In genomic region chr14:104793703-104793959, GRCh38 we compare ENCODE assay signal across 9 cellular contexts. TPM values are rescaled to one million over a fixed set of nuclear protein-coding genes. Genes with fewer than 3 reads are reported as not detected.
A peak's percentile ranks its signal among the peaks of the same experiment; 100 is the strongest.
DNase-seq lines count a peak whose midpoint lies in the region; ATAC-seq, FAIRE-seq and TF ChIP-seq lines count a peak whose summit lies in the region.
"Had no signal": no experiment of that assay in that cellular context is flagged by ENCODE, and none has a peak within 500 bp of the region (broad histone marks: within the 10 kb centered on the region; RNA-seq: fewer than 3 reads in every experiment).

No MANE protein-coding gene starts in this region.

- TF ChIP-seq CTCF in A673 (conservative IDR thresholded peaks at IDR 0.05; ENCODE audit: low read depth, low read length) (no peak), GM12878 (IDR thresholded peaks at IDR 0.05 in 2 of 3, conservative IDR thresholded peaks at IDR 0.05 in 1 of 3; ENCODE audit: control insufficient read depth in 2 of 3, extremely low read depth in 1 of 3, insufficient read depth in 1 of 3, low read depth in 3 of 3, low read length in 3 of 3) (no peak), kidney (IDR thresholded peaks at IDR 0.05; ENCODE audit: borderline replicate concordance, extremely low read depth, insufficient read depth) (no peak)

- H2AFZ ChIP-seq in GM12878 (ENCODE audit: control insufficient read depth, low read depth, low read length) = no peak overlapping the region

- FAIRE-seq in GM12878 (lab: Jason Lieb, UNC) (no peak), kidney (lab: Jason Lieb, UNC) (no peak)

- no peak for ATAC-seq in GM12878
- ATAC-seq in GM19035 (IDR thresholded peaks at IDR 0.05; ENCODE audit: unreplicated experiment) = no peak

- H3K9ac ChIP-seq in HUES6 (ENCODE audit: low read length) (peak overlapping the region; percentile 1), GM12878 (ENCODE audit: control insufficient read depth, insufficient read depth, low read length) (peak overlapping the region; percentile 87), mucosa of stomach (ENCODE audit: low read length) (peak overlapping the region; percentile 80), kidney (ENCODE audit: low read length in 2 of 2) (peak overlapping the region in 1 of 2 donors; percentile 56)

- SMC1A ChIA-PET in GM12878 (lab: Charles Lee; ENCODE audit: uncharacterized antibody, unreplicated experiment) = no interaction called here

- in situ Hi-C loops in GM12878 (cut with MboI) = no loop called here

- no peak for TF ChIP-seq EP300 in GM12878 (IDR thresholded peaks at IDR 0.05; ENCODE audit: borderline replicate concordance in 1 of 2, control insufficient read depth in 1 of 2, low read depth in 2 of 2, low read length in 2 of 2)

- RAD21 ChIA-PET in GM12878 (lab: Charles Lee; ENCODE audit: unreplicated experiment) = no interaction called here

- no peak for TF ChIP-seq RAD21 in GM12878 (IDR thresholded peaks at IDR 0.05; ENCODE audit: insufficient read depth, low read depth, low read length)

- peaks cover 15% of the 10 kb centered on the region for H3K4me1 ChIP-seq in A673 (ENCODE audit: insufficient read depth, low read length, poor library complexity, severe bottlenecking)
- peaks cover 37% of the 10 kb centered on the region for H3K4me1 ChIP-seq in HUES6 (ENCODE audit: control insufficient read depth, insufficient read depth, low read length)
- H3K4me1 ChIP-seq in GM12878 (ENCODE audit: control insufficient read depth, insufficient read depth, low read length) = peaks cover 19% of the 10 kb centered on the region
- peaks cover 63% of the 10 kb centered on the region for H3K4me1 ChIP-seq in mucosa of stomach (ENCODE audit: control insufficient read depth, insufficient read depth, low read length)
- H3K4me1 ChIP-seq in kidney (ENCODE audit: control insufficient read depth in 1 of 2, insufficient read depth in 1 of 2, low read depth in 1 of 2, low read length in 2 of 2) = peaks cover 3 to 31% of the 10 kb centered on the region in 2 donors

- TF ChIP-seq POLR2A in GM12878 (IDR thresholded peaks at IDR 0.05; ENCODE audit: low read depth, low read length) = no peak

- DNase-seq in A673 (ENCODE audit: low spot score) = no peak
- no peak for DNase-seq in GM12878 (ENCODE audit: low read depth, low spot score)
- DNase-seq in kidney = no peak
- no peak for DNase-seq in NK-92 (lab: John Stamatoyannopoulos, UW; ENCODE audit: unreplicated experiment)
- DNase-seq in occipital lobe (lab: John Stamatoyannopoulos, UW) = no peak
- DNase-seq: NCI-H1694 had no signal

- H3K4me3 ChIP-seq in A673 (ENCODE audit: low read depth, low read length, poor library complexity, severe bottlenecking) (peak overlapping the region; percentile 66), HUES6 (ENCODE audit: low read depth, low read length) (peak overlapping the region; percentile 89), GM12878 (peak overlapping the region; percentile 68), mucosa of stomach (ENCODE audit: low read length) (no peak overlapping the region), kidney (ENCODE audit: low read length in 2 of 2) (peak overlapping the region in 1 of 2 donors; percentile 62)

- CTCF ChIA-PET in A673 (lab: Charles Lee) (no interaction called here), GM12878 (lab: Yijun Ruan, JAX) (interaction anchor here (1.4 kb wide), 1 partner anchor 32 kb away, joined by 4 read pairs; no protein-coding TSS in a partner anchor)

- BruUV-seq in A673 (replicated peaks; lab: Mats Ljungman, UMichigan) (no TSS peak), GM12878 (replicated peaks; lab: Mats Ljungman, UMichigan) (no TSS peak)

- WGBS in GM12878 (ENCODE audit: insufficient coverage, insufficient replicate concordance, low lambda C conversion rate, missing lambda C conversion rate) = 58% methylated on average over 2 of the region's 2 CpGs

- H3K9me3 ChIP-seq in A673 (ENCODE audit: low read depth, low read length, poor library complexity, severe bottlenecking) (no peaks in the 10 kb centered on the region), HUES6 (ENCODE audit: control insufficient read depth, insufficient read depth, low read depth, low read length) (no peaks in the 10 kb centered on the region), GM12878 (replicated peaks; ENCODE audit: control insufficient read depth, insufficient read depth, low read length) (no peaks in the 10 kb centered on the region), mucosa of stomach (ENCODE audit: control insufficient read depth, low read length) (no peaks in the 10 kb centered on the region), kidney (ENCODE audit: control insufficient read depth in 1 of 2, low read length in 2 of 2) (no peaks in the 10 kb centered on the region)

- peaks cover 26% of the 10 kb centered on the region for H3K79me2 ChIP-seq in GM12878 (ENCODE audit: control insufficient read depth, insufficient read depth, low read length)

- H3K36me3 ChIP-seq in A673 (ENCODE audit: insufficient read depth, low read length, poor library complexity, severe bottlenecking) = peaks cover 10% of the 10 kb centered on the region
- H3K36me3 ChIP-seq in HUES6 (ENCODE audit: control insufficient read depth, insufficient read depth, low read length) = peaks cover 30% of the 10 kb centered on the region
- peaks cover 0 to 4% of the 10 kb centered on the region in 2 experiments; a peak in 2 of 4 replicates for H3K36me3 ChIP-seq in GM12878 (ENCODE audit: control insufficient read depth in 2 of 2, insufficient read depth in 2 of 2, low read length in 1 of 2)
- H3K36me3 ChIP-seq in mucosa of stomach (ENCODE audit: control insufficient read depth, insufficient read depth, low read length) = peaks cover 6% of the 10 kb centered on the region
- H3K36me3 ChIP-seq in kidney (ENCODE audit: control insufficient read depth in 1 of 2, insufficient read depth in 2 of 2, low read length in 2 of 2) = no peaks in the 10 kb centered on the region

- POLR2A ChIA-PET in A673 (lab: Charles Lee; ENCODE audit: low non-redundant PET) = no interaction called here
- POLR2A ChIA-PET in GM12878 (lab: Charles Lee) = no interaction called here

- intact Hi-C loops in A673 (cut with micrococcal nuclease; ENCODE audit: unreplicated experiment) = no loop called here
- intact Hi-C loops in GM12878 (cut with micrococcal nuclease; ENCODE audit: unreplicated experiment) = no loop called here
- intact Hi-C loops in kidney (cut with DNase I) = no loop called here

- H4K20me1 ChIP-seq in GM12878 (ENCODE audit: control insufficient read depth, insufficient read depth) = no peaks in the 10 kb centered on the region; the same call in 1 of the 2 replicates

- H3K27ac ChIP-seq in A673 (ENCODE audit: low read depth, low read length, poor library complexity, severe bottlenecking) (peak overlapping the region; percentile 33), HUES6 (ENCODE audit: low read depth, low read length) (no peak overlapping the region), GM12878 (ENCODE audit: control insufficient read depth, insufficient read depth) (0 out of 2 replicates have a peak overlapping the region, but pooled peaks have one; percentile 47), kidney (ENCODE audit: low read depth in 2 of 2, low read length in 2 of 2) (no peak overlapping the region)

- peak overlapping the region; percentile 98 for H3K4me2 ChIP-seq in GM12878 (ENCODE audit: control insufficient read depth, insufficient read depth)

- H3K27me3 ChIP-seq in A673 (replicated peaks; ENCODE audit: insufficient read depth, low read depth, low read length, poor library complexity) (no peaks in the 10 kb centered on the region), HUES6 (ENCODE audit: control insufficient read depth, insufficient read depth, low read length) (peaks cover 24% of the 10 kb centered on the region), GM12878 (replicated peaks in 1 of 2; ENCODE audit: control insufficient read depth in 2 of 2, insufficient read depth in 2 of 2, low read length in 1 of 2) (peaks cover 0 to 3% of the 10 kb centered on the region in 2 experiments; a peak in 1 of 4 replicates), mucosa of stomach (ENCODE audit: control insufficient read depth, insufficient read depth, low read length) (no peaks in the 10 kb centered on the region)

RNA-seq across cellular contexts. Expression of gene AKT1, which starts 1.9 kb away (rescaled TPM):
- total RNA-seq in A673 (2021) (123 and 142 TPM in 2 replicates), GM12878 (2014; rRNA removed) (70.8 and 83.6 TPM in 2 replicates), GM12878 (2014; rRNA removed; fragmentation: Illumina TruSeq; extraction: Trizol) (55.9 and 62.4 TPM in 2 replicates), GM12878 (2021) (102 and 110 TPM in 2 replicates), kidney (125 TPM), occipital lobe (102 TPM)
- 49.2 and 56.5 TPM in 2 replicates for total RNA-seq in GM12878 (2013; cell fraction: nucleolus; rRNA removed)
- polyA plus RNA-seq in GM12878 (2011; ENCODE audit: low read depth) = 19.1 TPM
- polyA plus RNA-seq in GM12878 (2011; rRNA removed) (44.8 and 70.3 TPM in 2 replicates), GM12878 (2014; fragmentation: Illumina TruSeq; extraction: Trizol) (19.3 and 55.4 TPM in 2 replicates), GM12878 (2014; fragmentation: Nextera tagmentation; extraction: Ambion mirVana) (1 to 10 TPM in 1 of 2 experiments, under 1 TPM in 1; 0.63 to 1.4 TPM), GM12878 (2014; rRNA removed) (92.3 and 101 TPM in 2 replicates), GM12878 (2016; fragmentation: Nextera tagmentation; extraction: Ambion mirVana) (1 to 10 TPM; 9.0 to 9.2 TPM), kidney (ENCODE audit: insufficient read depth, low read depth, low replicate concordance) (70.6 TPM)
- 99.2 and 131 TPM in 2 replicates for polyA plus RNA-seq in GM12878 (2011; cell fraction: cytosol; rRNA removed)
- polyA plus RNA-seq in GM12878 (2011; cell fraction: nucleus; rRNA removed) = 234 and 307 TPM in 2 replicates
- polyA plus RNA-seq in GM12878 (2012) = 50.8 and 57.6 TPM in 2 replicates
- 64.3 and 96.2 TPM in 2 replicates for polyA minus RNA-seq in GM12878 (2011; rRNA and poly(A)+ RNA removed)
- 42.0 and 48.6 TPM in 2 replicates for polyA minus RNA-seq in GM12878 (2011; cell fraction: cytosol; rRNA and poly(A)+ RNA removed)
- 23.0 and 34.0 TPM in 2 replicates for polyA minus RNA-seq in GM12878 (2011; cell fraction: nucleus; rRNA and poly(A)+ RNA removed)

RNA-seq across cellular contexts. Expression of gene ZBTB42, which starts 7.3 kb away (rescaled TPM):
- total RNA-seq in A673 (2021) = 1.4 and 2.1 TPM in 2 replicates
- 1.8 and 3.7 TPM in 2 replicates for total RNA-seq in GM12878 (2013; cell fraction: nucleolus; rRNA removed)
- total RNA-seq in GM12878 (2014; rRNA removed) = 0.33 and 0.68 TPM in 2 replicates
- total RNA-seq in GM12878 (2014; rRNA removed; fragmentation: Illumina TruSeq; extraction: Trizol) = 0.46 and 0.54 TPM in 2 replicates
- total RNA-seq in GM12878 (2021) = 1.2 and 1.3 TPM in 2 replicates
- polyA plus RNA-seq in GM12878 (2011; ENCODE audit: low read depth) = 0.07 TPM
- polyA plus RNA-seq in GM12878 (2011; rRNA removed) = 0.10 and 0.22 TPM in 2 replicates
- 0.36 and 0.38 TPM in 2 replicates for polyA plus RNA-seq in GM12878 (2011; cell fraction: cytosol; rRNA removed)
- 0.61 and 0.97 TPM in 2 replicates for polyA plus RNA-seq in GM12878 (2011; cell fraction: nucleus; rRNA removed)
- polyA plus RNA-seq in GM12878 (2012) = 0.27 and 0.28 TPM in 2 replicates
- polyA plus RNA-seq in GM12878 (2014; fragmentation: Illumina TruSeq; extraction: Trizol) = 0.13 TPM in 1 of 2 replicates, not detected in the other
- polyA plus RNA-seq in GM12878 (2014; fragmentation: Nextera tagmentation; extraction: Ambion mirVana) = under 1 TPM in 1 of 2 experiments, not detected in 1; 0.05 TPM
- 0.51 and 0.94 TPM in 2 replicates for polyA plus RNA-seq in GM12878 (2014; rRNA removed)
- polyA plus RNA-seq in GM12878 (2016; fragmentation: Nextera tagmentation; extraction: Ambion mirVana) = under 1 TPM in 1 of 2 experiments, not detected in 1; 0.23 TPM
- 0.44 and 1.7 TPM in 2 replicates for polyA minus RNA-seq in GM12878 (2011; rRNA and poly(A)+ RNA removed)
- 0.53 TPM in 1 of 2 replicates, not detected in the other for polyA minus RNA-seq in GM12878 (2011; cell fraction: cytosol; rRNA and poly(A)+ RNA removed)
- polyA minus RNA-seq in GM12878 (2011; cell fraction: nucleus; rRNA and poly(A)+ RNA removed) = 2.9 and 3.4 TPM in 2 replicates
- total RNA-seq in kidney = 10.0 TPM
- 3.9 TPM for polyA plus RNA-seq in kidney (ENCODE audit: insufficient read depth, low read depth, low replicate concordance)
- total RNA-seq in occipital lobe = 0.94 TPM

RNA-seq across cellular contexts. Expression of gene SIVA1, which starts 40.7 kb away (rescaled TPM):
- total RNA-seq in A673 (2021) (79.6 and 83.0 TPM in 2 replicates), GM12878 (2014; rRNA removed) (182 and 197 TPM in 2 replicates), GM12878 (2014; rRNA removed; fragmentation: Illumina TruSeq; extraction: Trizol) (18.8 and 26.6 TPM in 2 replicates), GM12878 (2021) (128 and 137 TPM in 2 replicates), kidney (65.7 TPM), occipital lobe (21.2 TPM)
- total RNA-seq in GM12878 (2013; cell fraction: nucleolus; rRNA removed) = 37.5 and 51.8 TPM in 2 replicates
- polyA plus RNA-seq in GM12878 (2011; ENCODE audit: low read depth) = 32.1 TPM
- polyA plus RNA-seq in GM12878 (2011; rRNA removed) (29.6 and 75.5 TPM in 2 replicates), GM12878 (2014; fragmentation: Illumina TruSeq; extraction: Trizol) (4.0 and 7.6 TPM in 2 replicates), GM12878 (2014; fragmentation: Nextera tagmentation; extraction: Ambion mirVana) (10 to 100 TPM in 1 of 2 experiments, 1 to 10 TPM in 1; 4.6 to 30.6 TPM), GM12878 (2014; rRNA removed) (173 and 207 TPM in 2 replicates), GM12878 (2016; fragmentation: Nextera tagmentation; extraction: Ambion mirVana) (100 to 1,000 TPM; 270 to 282 TPM), kidney (ENCODE audit: insufficient read depth, low read depth, low replicate concordance) (124 TPM)
- polyA plus RNA-seq in GM12878 (2011; cell fraction: cytosol; rRNA removed) = 159 and 299 TPM in 2 replicates
- polyA plus RNA-seq in GM12878 (2011; cell fraction: nucleus; rRNA removed) = 166 and 180 TPM in 2 replicates
- 63.7 and 67.4 TPM in 2 replicates for polyA plus RNA-seq in GM12878 (2012)
- polyA minus RNA-seq in GM12878 (2011; rRNA and poly(A)+ RNA removed) = 23.3 and 46.5 TPM in 2 replicates
- 29.1 and 29.4 TPM in 2 replicates for polyA minus RNA-seq in GM12878 (2011; cell fraction: cytosol; rRNA and poly(A)+ RNA removed)
- 18.7 and 28.8 TPM in 2 replicates for polyA minus RNA-seq in GM12878 (2011; cell fraction: nucleus; rRNA and poly(A)+ RNA removed)

Comparison
In these comparisons a context has a peak if more than half of its experiments do, and no peak if none do; other contexts are left out.
1. H3K27ac ChIP-seq: peak in A673 (single experiment) and GM12878 (single experiment); none in HUES6 (single experiment) and kidney (0 of 2).